In the genomic region with DNA sequence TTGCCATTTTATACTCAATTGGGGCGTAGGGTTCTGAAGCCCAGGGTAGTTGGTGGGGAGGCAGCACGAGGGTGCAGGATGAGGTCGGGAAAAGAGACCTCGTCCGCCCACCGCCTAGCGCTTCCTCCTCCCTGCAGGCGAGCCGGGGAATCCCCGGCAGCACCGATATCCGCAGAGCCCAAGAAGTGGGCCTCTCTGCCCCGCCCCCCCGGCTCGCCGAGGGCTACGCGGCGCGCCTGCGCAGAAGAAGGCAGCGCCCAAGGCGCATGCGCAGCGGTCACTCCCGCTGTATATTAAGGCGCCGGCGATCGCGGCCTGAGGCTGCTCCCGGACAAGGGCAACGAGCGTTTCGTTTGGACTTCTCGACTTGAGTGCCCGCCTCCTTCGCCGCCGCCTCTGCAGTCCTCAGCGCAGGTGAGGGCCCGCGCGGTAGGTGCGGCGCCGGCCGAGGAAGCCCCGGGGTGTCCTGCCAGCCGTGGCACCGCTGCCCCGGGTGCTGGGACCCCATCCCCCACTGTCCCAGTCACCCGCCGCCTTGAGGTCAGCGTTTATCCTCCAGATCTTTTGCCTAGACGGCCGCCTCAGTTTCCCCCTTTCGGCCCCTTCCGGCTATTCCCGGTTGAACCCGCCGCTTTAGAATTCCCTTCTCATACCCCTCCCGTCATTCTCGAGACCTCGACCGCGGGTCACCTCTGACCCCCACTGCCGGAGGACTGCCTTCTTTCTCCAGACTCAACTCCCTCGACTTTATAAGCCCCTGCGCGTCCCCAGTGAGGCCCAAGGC, we compare ENCODE assay signal across 8 cellular contexts. TPM values are rescaled to one million over a fixed set of nuclear protein-coding genes. Genes with fewer than 3 reads are reported as not detected.
DNase-seq lines count a peak whose midpoint lies in the region; FAIRE-seq and TF ChIP-seq lines count a peak whose summit lies in the region.

Gene ALAS1 (plus strand): TSS at position 319 of the 784 bp plus-strand sequence. CDS start 1,082 bp downstream, outside the sequence.

- H4K8ac ChIP-seq in neuronal stem cell (ENCODE audit: low read depth, low read length) = peak within 1 kb of the TSS; percentile 43

- H3K9me3 ChIP-seq in HAP-1 (no peaks in the 10 kb centered on the region), MM.1S (replicated peaks; ENCODE audit: insufficient read depth, low read length) (no peaks in the 10 kb centered on the region), SJSA1 (replicated peaks) (no peaks in the 10 kb centered on the region), neuronal stem cell (replicated peaks in 1 of 2; ENCODE audit: control insufficient read depth in 2 of 2, insufficient read depth in 1 of 2, low read depth in 1 of 2, low read length in 2 of 2) (no peaks in the 10 kb centered on the region)

- DNase-seq in GF-D8 (lab: John Stamatoyannopoulos, UW) (peak; percentile 81), HAP-1 (ENCODE audit: low spot score in 2 of 2) (peak; percentile 86 to 95), MM.1S (peak; percentile 95), SJSA1 (ENCODE audit: low read depth in 1 of 2, low spot score in 2 of 2) (peak; percentile 90 to 96), frontal cortex (ENCODE audit: low spot score in 2 of 2) (peak; percentile 93 to 96), neuronal stem cell (ENCODE audit: low spot score) (peak; percentile 94)
- peak; percentile 82 to 93 (median 88) for DNase-seq in activated naive CD4-positive, alpha-beta T cell (lab: John Stamatoyannopoulos, UW)

- peak within 1 kb of the TSS; percentile 96 for H3K18ac ChIP-seq in neuronal stem cell (ENCODE audit: low read length)

- peak within 1 kb of the TSS; percentile 76 for H3K4me2 ChIP-seq in MM.1S (ENCODE audit: low read depth, low read length)
- peak within 1 kb of the TSS; percentile 93 for H3K4me2 ChIP-seq in neuronal stem cell (ENCODE audit: insufficient read depth, low read length, poor library complexity, severe bottlenecking)

- H3K4me1 ChIP-seq in HAP-1 (peaks cover 8% of the 10 kb centered on the region), MM.1S (ENCODE audit: low read length) (peaks cover 11% of the 10 kb centered on the region), SJSA1 (replicated peaks) (peaks cover 36% of the 10 kb centered on the region), neuronal stem cell (ENCODE audit: control insufficient read depth in 2 of 2, insufficient read depth in 1 of 2, low read depth in 1 of 2, low read length in 2 of 2) (peaks cover 7 to 9% of the 10 kb centered on the region in 2 donors)

- H3K14ac ChIP-seq in neuronal stem cell (ENCODE audit: low read length) = peak within 1 kb of the TSS; percentile 58

- H3K27ac ChIP-seq in MM.1S (ENCODE audit: low read length) = no peak within 1 kb of the TSS
- H3K27ac ChIP-seq in SJSA1 = peak within 1 kb of the TSS; percentile 31
- H3K27ac ChIP-seq in neuronal stem cell (replicated peaks; ENCODE audit: low read length) = peak within 1 kb of the TSS; percentile 68

- TF ChIP-seq CTCF in MM.1S (IDR thresholded peaks at IDR 0.05; ENCODE audit: low read length) (no peak), subcutaneous adipose tissue (IDR thresholded peaks at IDR 0.05; ENCODE audit: low read depth) (no peak)

- peak within 1 kb of the TSS; percentile 14 for H2BK12ac ChIP-seq in neuronal stem cell (ENCODE audit: low read length)

- H4K20me1 ChIP-seq in MM.1S (ENCODE audit: insufficient read depth, low read length) = no peaks in the 10 kb centered on the region

- in situ Hi-C loops in HAP-1 (cut with MboI; ENCODE audit: low sequenced_read_pairs) = no loop called here

- H3K9me2 ChIP-seq in MM.1S (replicated peaks; ENCODE audit: insufficient read depth, low read length) = no peaks in the 10 kb centered on the region

- no peak for FAIRE-seq in frontal cortex (lab: Jason Lieb, UNC)

- no peak within 1 kb of the TSS for H3K4ac ChIP-seq in neuronal stem cell (ENCODE audit: low read length)

- H3K36me3 ChIP-seq in HAP-1 (replicated peaks) (peaks cover 40% of the 10 kb centered on the region), MM.1S (replicated peaks; ENCODE audit: insufficient read depth, low read length) (no peaks in the 10 kb centered on the region; the same call in 1 of the 2 replicates), SJSA1 (peaks cover 49% of the 10 kb centered on the region), neuronal stem cell (replicated peaks in 1 of 2; ENCODE audit: control insufficient read depth in 2 of 2, insufficient read depth in 2 of 2, low read length in 2 of 2) (peaks cover 16 to 41% of the 10 kb centered on the region in 2 donors)

- H3K9ac ChIP-seq in MM.1S (ENCODE audit: low read length) (peak within 1 kb of the TSS; percentile 73), neuronal stem cell (ENCODE audit: low read depth, low read length, poor library complexity) (peak within 1 kb of the TSS; percentile 98)

- peak within 1 kb of the TSS; percentile 56 for H4K91ac ChIP-seq in neuronal stem cell (ENCODE audit: low read depth, low read length, poor library complexity)

- H3F3A ChIP-seq in MM.1S (ENCODE audit: insufficient read depth, low read length) = no peaks in the 10 kb centered on the region

- H2BK120ac ChIP-seq in neuronal stem cell (ENCODE audit: low read depth, low read length) = no peak within 1 kb of the TSS

- peak within 1 kb of the TSS; percentile 91 for H2AFZ ChIP-seq in MM.1S (ENCODE audit: low read length)
- H2AFZ ChIP-seq in neuronal stem cell (ENCODE audit: low read length) = peak within 1 kb of the TSS; percentile 96

- H3K27me3 ChIP-seq in HAP-1 (ENCODE audit: low read depth) = no peaks in the 10 kb centered on the region
- H3K27me3 ChIP-seq in MM.1S (replicated peaks; ENCODE audit: insufficient read depth, low read length) = no peaks in the 10 kb centered on the region
- no peaks in the 10 kb centered on the region for H3K27me3 ChIP-seq in SJSA1 (replicated peaks)
- H3K27me3 ChIP-seq in neuronal stem cell (ENCODE audit: control insufficient read depth in 3 of 3, insufficient read depth in 3 of 3, low read depth in 1 of 3, low read length in 3 of 3) = no peaks in the 10 kb centered on the region

- H3K4me3 ChIP-seq in HAP-1 = peak within 1 kb of the TSS; percentile 73
- H3K4me3 ChIP-seq in MM.1S (ENCODE audit: low read length) = peak within 1 kb of the TSS; percentile 82
- peak within 1 kb of the TSS; percentile 86 for H3K4me3 ChIP-seq in SJSA1
- H3K4me3 ChIP-seq in neuronal stem cell (ENCODE audit: low read length in 2 of 2) = peak within 1 kb of the TSS; percentile 72 to 96

- peak within 1 kb of the TSS; percentile 96 for H2BK15ac ChIP-seq in neuronal stem cell (ENCODE audit: low read length)

- H3K79me2 ChIP-seq in MM.1S (ENCODE audit: low read length) = peaks cover 16% of the 10 kb centered on the region

- H3K23ac ChIP-seq in neuronal stem cell (ENCODE audit: low read depth, low read length, poor library complexity) = peak within 1 kb of the TSS; percentile 98

- peaks cover 8% of the 10 kb centered on the region for H3K79me1 ChIP-seq in neuronal stem cell (ENCODE audit: low read depth, low read length)

- no CpG with 5 or more reads among the region's 71 CpGs for WGBS in neuronal stem cell (ENCODE audit: extremely low coverage in 2 of 2, insufficient read length in 2 of 2, insufficient replicate concordance in 1 of 2), 2 donors

- H2AK5ac ChIP-seq in neuronal stem cell (ENCODE audit: low read depth, low read length) = peak within 1 kb of the TSS; percentile 1

- H2BK5ac ChIP-seq in neuronal stem cell (ENCODE audit: low read length) = peak within 1 kb of the TSS; percentile 91

RNA-seq across cellular contexts. Expression of gene ALAS1, which starts in this region (rescaled TPM):
- 26.6 and 44.8 TPM in 2 replicates for total RNA-seq in SJSA1 (2014; rRNA removed; shearing (Covaris generic))
- total RNA-seq in frontal cortex = 51.4 TPM
- 37.3 TPM for polyA plus RNA-seq in neuronal stem cell (2013, experiment 1 of 2)
- 36.5 TPM for polyA plus RNA-seq in neuronal stem cell (2013, experiment 2 of 2)
- total RNA-seq in subcutaneous adipose tissue = 10 to 100 TPM; 25.8 to 44.3 (median 39.0) TPM
